In the genomic region with DNA sequence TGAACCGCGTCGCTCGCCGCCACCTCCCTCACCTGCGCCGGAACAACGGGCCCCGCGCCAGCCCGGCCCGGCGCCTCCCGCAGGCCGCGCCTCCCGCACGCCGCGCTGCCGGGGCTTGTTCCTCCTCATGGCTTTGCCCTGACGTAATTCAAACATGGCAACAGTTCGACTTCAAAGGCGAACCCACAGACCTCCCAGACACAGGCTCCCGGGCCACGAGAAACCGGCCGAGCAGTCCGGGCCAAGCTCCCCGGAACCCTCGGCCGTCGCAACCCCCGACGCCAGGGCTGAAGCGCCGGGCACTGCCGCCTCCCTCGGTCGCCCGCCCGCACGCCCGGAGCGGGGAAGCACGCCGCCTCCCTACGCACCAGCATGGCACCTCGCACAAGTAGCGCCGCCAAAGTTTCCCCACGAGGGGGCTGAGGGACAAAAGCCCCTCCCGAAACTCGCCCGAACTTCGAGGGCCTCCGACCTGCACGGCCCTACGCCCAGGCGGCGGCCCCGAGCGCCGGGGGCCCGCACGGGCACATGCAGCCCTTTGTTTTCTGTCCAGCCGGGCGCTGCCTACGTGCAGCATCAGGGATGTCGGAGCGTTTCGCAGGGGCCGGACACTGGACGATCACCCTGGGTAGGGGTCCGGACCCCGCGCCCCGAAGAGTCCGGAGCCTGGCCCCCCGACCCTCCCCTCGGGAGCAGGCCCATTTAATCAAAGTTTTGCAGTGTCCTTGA, we compare ENCODE assay signal across 1 cellular context.
A peak's percentile ranks its signal among the peaks of the same experiment; 100 is the strongest.
TF ChIP-seq lines count a peak whose summit lies in the region.

No MANE protein-coding gene starts in this region.

TF ChIP-seq in neural cell, 6 proteins besides CTCF, POLR2A, EP300 and RAD21 (continued from another document):
- TF ChIP-seq TAF1 (IDR thresholded peaks at IDR 0.05; ENCODE audit: low read depth), result peak; percentile 14
- peak; percentile 19 for TF ChIP-seq SMC3 (conservative IDR thresholded peaks at IDR 0.05; ENCODE audit: poor library complexity)
- TF ChIP-seq POLR2AphosphoS5 (IDR thresholded peaks at IDR 0.05), result peak; percentile 48
- peak; percentile 90 for TF ChIP-seq MXI1 (conservative IDR thresholded peaks at IDR 0.05; ENCODE audit: poor library complexity, severe bottlenecking)
TF ChIP-seq in neural cell: peak in this region for 4.
